ENCODE assay signal across 1 cellular context in genomic region chr13:110421696-110422395, GRCh38.
A peak's percentile ranks its signal among the peaks of the same experiment; 100 is the strongest.
TF ChIP-seq lines count a peak whose summit lies in the region.

No MANE protein-coding gene starts in this region.

TF ChIP-seq in GM12878, 131 proteins besides CTCF, POLR2A, EP300 and RAD21 (continued from another document and continues in another):
- TF ChIP-seq E2F8 (IDR thresholded peaks at IDR 0.05; ENCODE audit: low read depth, partially characterized antibody) (no peak), CREM (IDR thresholded peaks at IDR 0.05; ENCODE audit: low read depth) (peak; percentile 40; the same call in 1 of the 2 replicates), BCLAF1 (IDR thresholded peaks at IDR 0.05) (no peak), WRNIP1 (IDR thresholded peaks at IDR 0.05; ENCODE audit: borderline replicate concordance, low read depth, low read length) (no peak), ATF7 (IDR thresholded peaks at IDR 0.05; ENCODE audit: low read depth) (peak; percentile 70; the same call in 1 of the 2 replicates), CREB1 (IDR thresholded peaks at IDR 0.05; ENCODE audit: low read depth) (no peak), ZBED1 (IDR thresholded peaks at IDR 0.05; ENCODE audit: borderline replicate concordance) (no peak), IKZF1 (conservative IDR thresholded peaks at IDR 0.05) (peak; percentile 77), ZNF592 (IDR thresholded peaks at IDR 0.05) (no peak), PKNOX1 (IDR thresholded peaks at IDR 0.05) (no peak), BCL3 (IDR thresholded peaks at IDR 0.05; ENCODE audit: borderline replicate concordance, insufficient read depth, low read depth, low read length, poor library complexity, severe bottlenecking) (no peak), NFXL1 (IDR thresholded peaks at IDR 0.05; ENCODE audit: borderline replicate concordance) (no peak), ESRRA (IDR thresholded peaks at IDR 0.05; ENCODE audit: low read length) (no peak), FOXK2 (IDR thresholded peaks at IDR 0.05) (no peak), SREBF2 (IDR thresholded peaks at IDR 0.05; ENCODE audit: low read length) (no peak), MXI1 (IDR thresholded peaks at IDR 0.05; ENCODE audit: low read depth, low read length) (no peak), IRF5 (IDR thresholded peaks at IDR 0.05; ENCODE audit: borderline replicate concordance) (no peak), ZNF274 (IDR thresholded peaks at IDR 0.05; ENCODE audit: insufficient read depth, insufficient read length) (no peak), E4F1 (IDR thresholded peaks at IDR 0.05; ENCODE audit: borderline replicate concordance, partially characterized antibody) (no peak), ELK1 (IDR thresholded peaks at IDR 0.05; ENCODE audit: low read depth, low read length) (no peak), SPI1 (IDR thresholded peaks at IDR 0.05; ENCODE audit: borderline replicate concordance, insufficient read depth, low read depth, low read length) (no peak), MTA2 (IDR thresholded peaks at IDR 0.05; ENCODE audit: low read depth) (peak; percentile 81), TCF3 (IDR thresholded peaks at IDR 0.05; ENCODE audit: borderline replicate concordance, insufficient read depth, low read depth, low read length) (no peak), EED (IDR thresholded peaks at IDR 0.05; ENCODE audit: low read depth) (peak; percentile 62), ETV6 (conservative IDR thresholded peaks at IDR 0.05 in 1 of 2, IDR thresholded peaks at IDR 0.05 in 1 of 2; ENCODE audit: borderline replicate concordance in 1 of 2, low read depth in 1 of 2) (no peak), E2F4 (IDR thresholded peaks at IDR 0.05; ENCODE audit: low read depth, low read length) (no peak), BMI1 (IDR thresholded peaks at IDR 0.05; ENCODE audit: borderline replicate concordance) (0 out of 2 replicates have a peak, but pooled peaks have one; percentile 22), BACH1 (IDR thresholded peaks at IDR 0.05; ENCODE audit: borderline replicate concordance) (no peak), STAT1 (conservative IDR thresholded peaks at IDR 0.05) (no peak), ZNF207 (IDR thresholded peaks at IDR 0.05; ENCODE audit: borderline replicate concordance) (no peak), PAX8 (IDR thresholded peaks at IDR 0.05) (no peak), SMARCA5 (IDR thresholded peaks at IDR 0.05) (no peak), YBX1 (IDR thresholded peaks at IDR 0.05) (no peak), RCOR1 (conservative IDR thresholded peaks at IDR 0.05; ENCODE audit: low read depth, low read length) (no peak), FOXM1 (IDR thresholded peaks at IDR 0.05; ENCODE audit: low read depth, low read length) (peak; percentile 29; the same call in 1 of the 2 replicates), RB1 (IDR thresholded peaks at IDR 0.05; ENCODE audit: borderline replicate concordance) (no peak), FOS (IDR thresholded peaks at IDR 0.05; ENCODE audit: borderline replicate concordance, extremely low read depth, insufficient read length) (no peak), TCF12 (IDR thresholded peaks at IDR 0.05; ENCODE audit: low read depth, low read length) (0 out of 2 replicates have a peak, but pooled peaks have one; percentile 8), SMC3 (IDR thresholded peaks at IDR 0.05; ENCODE audit: borderline replicate concordance, low read length) (no peak), CBX5 (IDR thresholded peaks at IDR 0.05; ENCODE audit: low read depth) (no peak), RUNX3 (IDR thresholded peaks at IDR 0.05; ENCODE audit: low read length) (peak; percentile 99), RELB (IDR thresholded peaks at IDR 0.05; ENCODE audit: low read depth) (peak; percentile 65; the same call in 1 of the 2 replicates), BRCA1 (IDR thresholded peaks at IDR 0.05; ENCODE audit: low read depth, low read length) (no peak)
